Comparison of ENCODE assay signal across 1 cellular context in the genomic region with DNA sequence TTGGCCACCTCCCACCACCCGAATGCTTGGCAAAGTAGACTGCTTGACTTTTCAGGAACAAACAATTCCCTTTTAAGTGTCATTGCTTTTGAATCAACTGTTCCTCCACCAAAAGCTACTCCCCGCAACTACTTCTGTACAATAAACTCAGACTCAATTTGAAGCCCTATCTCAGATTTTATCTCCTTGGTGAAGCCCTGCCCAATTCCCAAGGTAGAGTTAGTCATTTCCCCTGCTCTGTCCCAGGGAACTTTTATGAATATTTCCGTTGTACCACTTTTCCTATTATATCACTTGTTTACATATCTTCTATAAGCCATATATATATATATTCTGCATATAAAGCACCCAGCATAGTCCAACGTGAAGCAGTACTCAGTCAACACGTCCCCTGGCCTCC.
TF ChIP-seq lines count a peak whose summit lies in the region.

No MANE protein-coding gene starts in this region.

TF ChIP-seq in HepG2, 621 proteins besides CTCF, POLR2A, EP300 and RAD21:
- TF ChIP-seq TMF1 (CRISPR knock-in tag; IDR thresholded peaks at IDR 0.05; ENCODE audit: low read depth) = no peak
- TF ChIP-seq, protein P1, sequence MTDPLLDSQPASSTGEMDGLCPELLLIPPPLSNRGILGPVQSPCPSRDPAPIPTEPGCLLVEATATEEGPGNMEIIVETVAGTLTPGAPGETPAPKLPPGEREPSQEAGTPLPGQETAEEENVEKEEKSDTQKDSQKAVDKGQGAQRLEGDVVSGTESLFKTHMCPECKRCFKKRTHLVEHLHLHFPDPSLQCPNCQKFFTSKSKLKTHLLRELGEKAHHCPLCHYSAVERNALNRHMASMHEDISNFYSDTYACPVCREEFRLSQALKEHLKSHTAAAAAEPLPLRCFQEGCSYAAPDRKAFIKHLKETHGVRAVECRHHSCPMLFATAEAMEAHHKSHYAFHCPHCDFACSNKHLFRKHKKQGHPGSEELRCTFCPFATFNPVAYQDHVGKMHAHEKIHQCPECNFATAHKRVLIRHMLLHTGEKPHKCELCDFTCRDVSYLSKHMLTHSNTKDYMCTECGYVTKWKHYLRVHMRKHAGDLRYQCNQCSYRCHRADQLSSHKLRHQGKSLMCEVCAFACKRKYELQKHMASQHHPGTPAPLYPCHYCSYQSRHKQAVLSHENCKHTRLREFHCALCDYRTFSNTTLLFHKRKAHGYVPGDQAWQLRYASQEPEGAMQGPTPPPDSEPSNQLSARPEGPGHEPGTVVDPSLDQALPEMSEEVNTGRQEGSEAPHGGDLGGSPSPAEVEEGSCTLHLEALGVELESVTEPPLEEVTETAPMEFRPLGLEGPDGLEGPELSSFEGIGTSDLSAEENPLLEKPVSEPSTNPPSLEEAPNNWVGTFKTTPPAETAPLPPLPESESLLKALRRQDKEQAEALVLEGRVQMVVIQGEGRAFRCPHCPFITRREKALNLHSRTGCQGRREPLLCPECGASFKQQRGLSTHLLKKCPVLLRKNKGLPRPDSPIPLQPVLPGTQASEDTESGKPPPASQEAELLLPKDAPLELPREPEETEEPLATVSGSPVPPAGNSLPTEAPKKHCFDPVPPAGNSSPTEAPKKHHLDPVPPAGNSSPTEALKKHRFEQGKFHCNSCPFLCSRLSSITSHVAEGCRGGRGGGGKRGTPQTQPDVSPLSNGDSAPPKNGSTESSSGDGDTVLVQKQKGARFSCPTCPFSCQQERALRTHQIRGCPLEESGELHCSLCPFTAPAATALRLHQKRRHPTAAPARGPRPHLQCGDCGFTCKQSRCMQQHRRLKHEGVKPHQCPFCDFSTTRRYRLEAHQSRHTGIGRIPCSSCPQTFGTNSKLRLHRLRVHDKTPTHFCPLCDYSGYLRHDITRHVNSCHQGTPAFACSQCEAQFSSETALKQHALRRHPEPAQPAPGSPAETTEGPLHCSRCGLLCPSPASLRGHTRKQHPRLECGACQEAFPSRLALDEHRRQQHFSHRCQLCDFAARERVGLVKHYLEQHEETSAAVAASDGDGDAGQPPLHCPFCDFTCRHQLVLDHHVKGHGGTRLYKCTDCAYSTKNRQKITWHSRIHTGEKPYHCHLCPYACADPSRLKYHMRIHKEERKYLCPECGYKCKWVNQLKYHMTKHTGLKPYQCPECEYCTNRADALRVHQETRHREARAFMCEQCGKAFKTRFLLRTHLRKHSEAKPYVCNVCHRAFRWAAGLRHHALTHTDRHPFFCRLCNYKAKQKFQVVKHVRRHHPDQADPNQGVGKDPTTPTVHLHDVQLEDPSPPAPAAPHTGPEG (CRISPR knock-in tag; IDR thresholded peaks at IDR 0.05) = no peak
- no peak for TF ChIP-seq KDM1A (CRISPR knock-in tag; IDR thresholded peaks at IDR 0.05)
- TF ChIP-seq, protein P2, sequence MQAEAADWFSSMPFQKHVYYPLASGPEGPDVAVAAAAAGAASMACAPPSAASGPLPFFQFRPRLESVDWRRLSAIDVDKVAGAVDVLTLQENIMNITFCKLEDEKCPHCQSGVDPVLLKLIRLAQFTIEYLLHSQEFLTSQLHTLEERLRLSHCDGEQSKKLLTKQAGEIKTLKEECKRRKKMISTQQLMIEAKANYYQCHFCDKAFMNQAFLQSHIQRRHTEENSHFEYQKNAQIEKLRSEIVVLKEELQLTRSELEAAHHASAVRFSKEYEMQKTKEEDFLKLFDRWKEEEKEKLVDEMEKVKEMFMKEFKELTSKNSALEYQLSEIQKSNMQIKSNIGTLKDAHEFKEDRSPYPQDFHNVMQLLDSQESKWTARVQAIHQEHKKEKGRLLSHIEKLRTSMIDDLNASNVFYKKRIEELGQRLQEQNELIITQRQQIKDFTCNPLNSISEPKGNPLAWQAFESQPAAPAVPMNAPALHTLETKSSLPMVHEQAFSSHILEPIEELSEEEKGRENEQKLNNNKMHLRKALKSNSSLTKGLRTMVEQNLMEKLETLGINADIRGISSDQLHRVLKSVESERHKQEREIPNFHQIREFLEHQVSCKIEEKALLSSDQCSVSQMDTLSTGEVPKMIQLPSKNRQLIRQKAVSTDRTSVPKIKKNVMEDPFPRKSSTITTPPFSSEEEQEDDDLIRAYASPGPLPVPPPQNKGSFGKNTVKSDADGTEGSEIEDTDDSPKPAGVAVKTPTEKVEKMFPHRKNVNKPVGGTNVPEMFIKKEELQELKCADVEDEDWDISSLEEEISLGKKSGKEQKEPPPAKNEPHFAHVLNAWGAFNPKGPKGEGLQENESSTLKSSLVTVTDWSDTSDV (CRISPR knock-in tag; IDR thresholded peaks at IDR 0.05) = no peak
- no peak for TF ChIP-seq TARDBP (CRISPR knock-in tag; IDR thresholded peaks at IDR 0.05)
- no peak for TF ChIP-seq MED1 (CRISPR knock-in tag; IDR thresholded peaks at IDR 0.05)
- TF ChIP-seq, protein P3, sequence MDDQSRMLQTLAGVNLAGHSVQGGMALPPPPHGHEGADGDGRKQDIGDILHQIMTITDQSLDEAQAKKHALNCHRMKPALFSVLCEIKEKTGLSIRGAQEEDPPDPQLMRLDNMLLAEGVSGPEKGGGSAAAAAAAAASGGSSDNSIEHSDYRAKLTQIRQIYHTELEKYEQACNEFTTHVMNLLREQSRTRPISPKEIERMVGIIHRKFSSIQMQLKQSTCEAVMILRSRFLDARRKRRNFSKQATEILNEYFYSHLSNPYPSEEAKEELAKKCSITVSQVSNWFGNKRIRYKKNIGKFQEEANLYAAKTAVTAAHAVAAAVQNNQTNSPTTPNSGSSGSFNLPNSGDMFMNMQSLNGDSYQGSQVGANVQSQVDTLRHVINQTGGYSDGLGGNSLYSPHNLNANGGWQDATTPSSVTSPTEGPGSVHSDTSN (CRISPR knock-in tag; IDR thresholded peaks at IDR 0.05; ENCODE audit: borderline replicate concordance) = no peak
- TF ChIP-seq, protein P4, sequence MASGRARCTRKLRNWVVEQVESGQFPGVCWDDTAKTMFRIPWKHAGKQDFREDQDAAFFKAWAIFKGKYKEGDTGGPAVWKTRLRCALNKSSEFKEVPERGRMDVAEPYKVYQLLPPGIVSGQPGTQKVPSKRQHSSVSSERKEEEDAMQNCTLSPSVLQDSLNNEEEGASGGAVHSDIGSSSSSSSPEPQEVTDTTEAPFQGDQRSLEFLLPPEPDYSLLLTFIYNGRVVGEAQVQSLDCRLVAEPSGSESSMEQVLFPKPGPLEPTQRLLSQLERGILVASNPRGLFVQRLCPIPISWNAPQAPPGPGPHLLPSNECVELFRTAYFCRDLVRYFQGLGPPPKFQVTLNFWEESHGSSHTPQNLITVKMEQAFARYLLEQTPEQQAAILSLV (CRISPR knock-in tag; IDR thresholded peaks at IDR 0.05; ENCODE audit: borderline replicate concordance) = no peak
- TF ChIP-seq SSRP1 (CRISPR knock-in tag; IDR thresholded peaks at IDR 0.05) = no peak
TF ChIP-seq in HepG2: peak in this region for 0.
